In the genomic region with DNA sequence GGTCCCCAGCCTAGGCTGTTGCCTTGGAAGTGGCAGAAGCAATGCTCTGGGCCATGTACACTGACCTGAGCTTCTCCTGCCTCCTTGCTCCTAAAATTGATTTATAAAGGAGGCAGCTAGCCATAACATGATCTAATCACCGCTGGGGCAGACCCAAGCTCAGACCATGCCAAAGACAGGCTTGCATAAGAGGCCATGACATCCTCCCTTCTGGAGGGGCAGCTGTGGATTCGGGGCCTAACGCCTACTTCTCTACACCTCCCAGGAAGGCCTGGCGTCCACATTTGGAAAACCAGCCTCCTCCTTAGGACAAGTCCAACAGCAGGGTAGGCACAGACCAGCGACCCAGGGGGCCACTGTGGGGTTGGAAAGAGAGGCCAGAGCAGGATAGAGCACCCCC, we compare ENCODE assay signal across 19 cellular contexts. TPM values are rescaled to one million over a fixed set of nuclear protein-coding genes. Genes with fewer than 3 reads are reported as not detected.
DNase-seq lines count a peak whose midpoint lies in the region; ATAC-seq and TF ChIP-seq lines count a peak whose summit lies in the region.
"Had no signal": no experiment of that assay in that cellular context is flagged by ENCODE, and none has a peak within 500 bp of the region (broad histone marks: within the 10 kb centered on the region; RNA-seq: fewer than 3 reads in every experiment).

No MANE protein-coding gene starts in this region.

- no peaks in the 10 kb centered on the region for H3K27me3 ChIP-seq in heart right ventricle
- H3K27me3 ChIP-seq in parathyroid adenoma (ENCODE audit: control insufficient read depth, insufficient read depth, low read length), result no peaks in the 10 kb centered on the region
- H3K27me3 ChIP-seq in CD8-positive, alpha-beta T cell (ENCODE audit: insufficient read depth, low read length), result no peaks in the 10 kb centered on the region
- H3K27me3 ChIP-seq: dorsolateral prefrontal cortex, pancreas had no signal

- peak overlapping the region; percentile 28 for H3K27ac Mint-ChIP-seq in activated CD4-positive, alpha-beta T cell treated with anti-CD3 and anti-CD28 coated beads, Interleukin-2, amount 10 ng/mL, durations not matched to agents 7 days and 5 days
- no peak overlapping the region for H3K27ac Mint-ChIP-seq in CD8-positive, alpha-beta T cell
- H3K27ac Mint-ChIP-seq: CD4-positive, alpha-beta memory T cell; mesothelial cell of epicardium had no signal

- H3K27me3 Mint-ChIP-seq in activated CD4-positive, alpha-beta T cell treated with anti-CD3 and anti-CD28 coated beads, Interleukin-2, amount 10 ng/mL, durations not matched to agents 7 days and 5 days, result no peaks in the 10 kb centered on the region
- H3K27me3 Mint-ChIP-seq in CD8-positive, alpha-beta T cell (ENCODE audit: low read depth), result no peaks in the 10 kb centered on the region
- H3K27me3 Mint-ChIP-seq: CD4-positive, alpha-beta memory T cell had no signal

- H3K4me3 ChIP-seq in heart right ventricle (peak overlapping the region in 2 of 10 donors; percentile 5 to 22), parathyroid adenoma (ENCODE audit: low read depth, low read length) (no peak overlapping the region), urinary bladder (ENCODE audit: low read depth, low read length) (no peak overlapping the region)
- H3K4me3 ChIP-seq in CD8-positive, alpha-beta T cell (ENCODE audit: low read depth, low read length), result no peak overlapping the region
- H3K4me3 ChIP-seq: dorsolateral prefrontal cortex, pancreas, thoracic aorta had no signal

- peak overlapping the region; percentile 31 for H3K4me2 ChIP-seq in parathyroid adenoma (ENCODE audit: low read length)

- H3K27ac ChIP-seq in heart right ventricle (peak overlapping the region in 8 of 10 donors; percentile 20 to 67 (median 42)), parathyroid adenoma (no peak overlapping the region), urinary bladder (ENCODE audit: low read depth) (peak overlapping the region; percentile 11)
- H3K27ac ChIP-seq in CD8-positive, alpha-beta T cell (ENCODE audit: low read depth, low read length), result no peak overlapping the region
- H3K27ac ChIP-seq: 22Rv1, thoracic aorta had no signal

- 76 to 77% methylated on average over 5 of the region's 5 CpGs for WGBS in heart right ventricle, 2 donors
- 56% methylated on average over 5 of the region's 5 CpGs for WGBS in urinary bladder

- H3K4me1 ChIP-seq in heart right ventricle (peaks cover 39 to 80% (median 71%) of the 10 kb centered on the region in 9 donors), parathyroid adenoma (peaks cover 41% of the 10 kb centered on the region), urinary bladder (ENCODE audit: insufficient read depth) (no peaks in the 10 kb centered on the region)
- no peaks in the 10 kb centered on the region for H3K4me1 ChIP-seq in CD8-positive, alpha-beta T cell (ENCODE audit: insufficient read depth, low read length)

- TF ChIP-seq CTCF in heart right ventricle (IDR thresholded peaks at IDR 0.05) (no peak), parathyroid adenoma (IDR thresholded peaks at IDR 0.05) (no peak)
- no peak for TF ChIP-seq CTCF in CD8-positive, alpha-beta T cell (IDR thresholded peaks at IDR 0.05)

- H3K4me1 Mint-ChIP-seq in activated CD4-positive, alpha-beta T cell treated with anti-CD3 and anti-CD28 coated beads, Interleukin-2, amount 10 ng/mL, durations not matched to agents 7 days and 5 days, result peaks cover 6% of the 10 kb centered on the region
- H3K4me1 Mint-ChIP-seq in CD8-positive, alpha-beta T cell (ENCODE audit: low read depth), result peaks cover 2% of the 10 kb centered on the region
- H3K4me1 Mint-ChIP-seq: mesothelial cell of epicardium had no signal

- POLR2A ChIA-PET in activated CD4-positive, alpha-beta T cell treated with anti-CD3 and anti-CD28 coated beads, Interleukin-2, amount 10 ng/mL, durations not matched to agents 7 days and 5 days (lab: Charles Lee), result no interaction called here
- POLR2A ChIA-PET in CD8-positive, alpha-beta T cell (lab: Charles Lee), result no interaction called here

- no peak overlapping the region for H3K4me3 Mint-ChIP-seq in activated CD4-positive, alpha-beta T cell treated with anti-CD3 and anti-CD28 coated beads, Interleukin-2, amount 10 ng/mL, durations not matched to agents 7 days and 5 days
- H3K4me3 Mint-ChIP-seq in CD8-positive, alpha-beta T cell, result no peak overlapping the region
- H3K4me3 Mint-ChIP-seq: CD4-positive, alpha-beta memory T cell; mesothelial cell of epicardium had no signal

- DNase-seq in activated CD4-positive, alpha-beta T cell treated with anti-CD3 and anti-CD28 coated beads, Interleukin-2, amount 10 ng/mL, durations not matched to agents 7 days and 5 days, result no peak
- DNase-seq in activated CD4-positive, alpha-beta T cell treated with anti-CD3 and anti-CD28 coated beads for 48 hours, result no peak
- DNase-seq in heart right ventricle (peak in 1 of 2 donors; percentile 50), NCI-H1417 treated with DMSO at 0.1 percent for 48 hours (lab: John Stamatoyannopoulos, UW) (no peak)
- DNase-seq in CD8-positive, alpha-beta T cell, result no peak
- DNase-seq: activated gamma-delta T cell treated with Interleukin-2 at 50 U/mL for 16 hours; CD4-positive, alpha-beta memory T cell; dorsolateral prefrontal cortex; foreskin melanocyte; NCI-H1048 had no signal

- no peak overlapping the region for H2AFZ ChIP-seq in parathyroid adenoma

- no peak overlapping the region for H3K9ac ChIP-seq in parathyroid adenoma

- H3K9me3 ChIP-seq in heart right ventricle (no peaks in the 10 kb centered on the region), parathyroid adenoma (ENCODE audit: control insufficient read depth, low read length) (no peaks in the 10 kb centered on the region)
- no peaks in the 10 kb centered on the region for H3K9me3 ChIP-seq in CD8-positive, alpha-beta T cell (ENCODE audit: low read length)
- H3K9me3 ChIP-seq: pancreas, thoracic aorta had no signal

- no peaks in the 10 kb centered on the region for H3K9me3 Mint-ChIP-seq in activated CD4-positive, alpha-beta T cell treated with anti-CD3 and anti-CD28 coated beads, Interleukin-2, amount 10 ng/mL, durations not matched to agents 7 days and 5 days
- H3K9me3 Mint-ChIP-seq in CD8-positive, alpha-beta T cell, result no peaks in the 10 kb centered on the region
- H3K9me3 Mint-ChIP-seq: mesothelial cell of epicardium had no signal

- CTCF ChIA-PET in activated CD4-positive, alpha-beta T cell treated with anti-CD3 and anti-CD28 coated beads, Interleukin-2, amount 10 ng/mL, durations not matched to agents 7 days and 5 days (lab: Charles Lee), result interaction anchor here (0.9 to 6.1 kb wide), 3 partner anchors 13 to 78 kb away, joined by 4 to 29 read pairs (median 6); no protein-coding TSS in a partner anchor
- CTCF ChIA-PET in CD8-positive, alpha-beta T cell (lab: Charles Lee), result interaction anchor here (1.4 to 2.1 kb wide), 2 partner anchors 9 to 16 kb away, joined by 3 to 7 read pairs; no protein-coding TSS in a partner anchor

- peaks cover 0 to 76% (median 13%) of the 10 kb centered on the region in 9 donors for H3K36me3 ChIP-seq in heart right ventricle
- H3K36me3 ChIP-seq in parathyroid adenoma (ENCODE audit: control insufficient read depth, insufficient read depth, low read length), result no peaks in the 10 kb centered on the region
- no peaks in the 10 kb centered on the region for H3K36me3 ChIP-seq in urinary bladder (ENCODE audit: insufficient read depth)
- peaks cover 21% of the 10 kb centered on the region for H3K36me3 ChIP-seq in CD8-positive, alpha-beta T cell (ENCODE audit: insufficient read depth, low read length)

- peaks cover 8% of the 10 kb centered on the region for H3K79me2 ChIP-seq in parathyroid adenoma

- H3K36me3 Mint-ChIP-seq in activated CD4-positive, alpha-beta T cell treated with anti-CD3 and anti-CD28 coated beads, Interleukin-2, amount 10 ng/mL, durations not matched to agents 7 days and 5 days (ENCODE audit: low read depth), result peaks cover 3% of the 10 kb centered on the region
- H3K36me3 Mint-ChIP-seq in CD8-positive, alpha-beta T cell, result peaks cover 63% of the 10 kb centered on the region
- H3K36me3 Mint-ChIP-seq: mesothelial cell of epicardium had no signal

- ATAC-seq in heart right ventricle, result peak in 7 of 8 donors; percentile 17 to 67 (median 34)
- no peak for ATAC-seq in HG02840 (IDR thresholded peaks at IDR 0.05; ENCODE audit: low FRiP score, unreplicated experiment)
- no peak for ATAC-seq in CD8-positive, alpha-beta T cell
- ATAC-seq: pancreas had no signal

- intact Hi-C loops in heart right ventricle (cut with DNase I), result no loop called here
- intact Hi-C loops in CD8-positive, alpha-beta T cell (cut with DNase I, micrococcal nuclease), result no loop called here

RNA-seq across cellular contexts. Expression of gene HSD11B2, which starts 12.4 kb away (rescaled TPM):
- not detected for total RNA-seq in activated CD4-positive, alpha-beta T cell treated with anti-CD3 and anti-CD28 coated beads, Interleukin-2, amount 10 ng/mL, durations not matched to agents 7 days and 5 days
- total RNA-seq in heart right ventricle (1 to 10 TPM in 1 of 10 donors, under 1 TPM in 8, not detected in 1; 0.16 to 1.4 (median 0.57) TPM), urinary bladder (6.9 TPM)
- polyA plus RNA-seq in heart right ventricle (under 1 TPM; 0.41 to 0.51 TPM), urinary bladder (1.9 TPM)
- total RNA-seq in CD8-positive, alpha-beta T cell, result not detected
- total RNA-seq: CD4-positive, alpha-beta memory T cell; thoracic aorta had no signal

RNA-seq across cellular contexts. Expression of gene ZDHHC1, which starts 27.0 kb away (rescaled TPM):
- under 1 TPM; 0.22 to 0.29 TPM for total RNA-seq in activated CD4-positive, alpha-beta T cell treated with anti-CD3 and anti-CD28 coated beads, Interleukin-2, amount 10 ng/mL, durations not matched to agents 7 days and 5 days
- total RNA-seq in heart right ventricle (1 to 10 TPM; 3.2 to 6.3 (median 4.2) TPM), urinary bladder (3.8 TPM)
- polyA plus RNA-seq in heart right ventricle (1 to 10 TPM; 3.6 to 4.4 TPM), urinary bladder (10.9 TPM)
- total RNA-seq in CD8-positive, alpha-beta T cell, result not detected
- total RNA-seq: CD4-positive, alpha-beta memory T cell had no signal
- polyA plus RNA-seq: CD4-positive, alpha-beta memory T cell had no signal

RNA-seq across cellular contexts. Expression of gene ATP6V0D1, which starts 37.7 kb away (rescaled TPM):
- 10 to 100 TPM; 52.1 to 60.3 TPM for total RNA-seq in activated CD4-positive, alpha-beta T cell treated with anti-CD3 and anti-CD28 coated beads, Interleukin-2, amount 10 ng/mL, durations not matched to agents 7 days and 5 days
- total RNA-seq in heart right ventricle (10 to 100 TPM; 57.4 to 84.7 (median 67.5) TPM), urinary bladder (50.0 TPM)
- polyA plus RNA-seq in heart right ventricle (10 to 100 TPM; 12.8 to 73.3 TPM), urinary bladder (92.5 TPM)
- 10 to 100 TPM; 56.3 to 62.0 TPM for total RNA-seq in CD8-positive, alpha-beta T cell

RNA-seq across cellular contexts. Expression of gene AGRP, which starts 40.0 kb away (rescaled TPM):
- total RNA-seq in activated CD4-positive, alpha-beta T cell treated with anti-CD3 and anti-CD28 coated beads, Interleukin-2, amount 10 ng/mL, durations not matched to agents 7 days and 5 days, result not detected
- total RNA-seq in heart right ventricle (not detected), urinary bladder (not detected)
- polyA plus RNA-seq in heart right ventricle (under 1 TPM in 1 of 2 donors, not detected in 1; 0.10 TPM), urinary bladder (not detected)
- not detected for total RNA-seq in CD8-positive, alpha-beta T cell
- total RNA-seq: CD4-positive, alpha-beta memory T cell; mesothelial cell of epicardium; pancreas; SK-MEL-5; thoracic aorta had no signal
- polyA plus RNA-seq: CD4-positive, alpha-beta memory T cell had no signal

RNA-seq across cellular contexts. Expression of gene TPPP3, which starts 50.0 kb away (rescaled TPM):
- total RNA-seq in activated CD4-positive, alpha-beta T cell treated with anti-CD3 and anti-CD28 coated beads, Interleukin-2, amount 10 ng/mL, durations not matched to agents 7 days and 5 days, result not detected
- 10 to 100 TPM in 1 of 10 donors, 1 to 10 TPM in 9; 6.4 to 15.9 (median 9.0) TPM for total RNA-seq in heart right ventricle
- polyA plus RNA-seq in heart right ventricle, result 10 to 100 TPM; 21.1 to 26.1 TPM
- 24.0 TPM for total RNA-seq in urinary bladder
- 14.6 TPM for polyA plus RNA-seq in urinary bladder
- not detected for total RNA-seq in CD8-positive, alpha-beta T cell
- total RNA-seq: activated CD8-positive, alpha-beta memory T cell treated with anti-CD3 and anti-CD28 coated beads for 36 hours; CD4-positive, alpha-beta memory T cell had no signal
- polyA plus RNA-seq: CD4-positive, alpha-beta memory T cell had no signal

Comparison
In these comparisons a context has a peak if more than half of its experiments do, and no peak if none do; other contexts are left out.
1. ATAC-seq: peak in heart right ventricle (7 of 8); none in HG02840 (single experiment) and CD8-positive, alpha-beta T cell (single experiment).
2. H3K27ac ChIP-seq: peak in heart right ventricle (8 of 10) and urinary bladder (single experiment); none in parathyroid adenoma (single experiment) and CD8-positive, alpha-beta T cell (single experiment).